ENCODE assay signal across 10 cellular contexts in the genomic region with DNA sequence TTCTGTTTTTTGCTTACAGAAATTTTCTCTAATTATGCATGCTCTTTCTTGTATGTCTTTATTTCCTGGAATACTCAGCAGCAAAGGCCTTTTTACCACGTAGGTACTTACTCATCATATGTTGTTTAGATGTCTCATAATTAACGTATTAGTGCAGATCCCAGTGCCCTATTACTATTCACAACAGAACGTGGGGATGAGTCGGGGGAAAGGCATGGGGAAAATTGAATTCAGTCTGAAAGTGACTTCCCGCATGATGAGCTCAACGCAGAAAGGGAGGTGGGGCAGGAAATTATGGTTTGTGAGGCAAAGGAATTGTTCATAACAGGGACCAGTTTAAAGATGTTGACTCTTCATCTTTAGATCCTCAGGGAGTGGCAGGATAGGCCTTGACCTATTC. TPM values are rescaled to one million over a fixed set of nuclear protein-coding genes. Genes with fewer than 3 reads are reported as not detected.
A peak's percentile ranks its signal among the peaks of the same experiment; 100 is the strongest.
DNase-seq lines count a peak whose midpoint lies in the region; ATAC-seq and TF ChIP-seq lines count a peak whose summit lies in the region.
"Had no signal": no experiment of that assay in that cellular context is flagged by ENCODE, and none has a peak within 500 bp of the region (broad histone marks: within the 10 kb centered on the region; RNA-seq: fewer than 3 reads in every experiment).

No MANE protein-coding gene starts in this region.

- H3K27me3 ChIP-seq in mesenchymal stem cell (ENCODE audit: control insufficient read depth in 1 of 2, insufficient read depth in 1 of 2, low read length in 2 of 2) = no peaks in the 10 kb centered on the region

- H2AFZ ChIP-seq in mesenchymal stem cell (ENCODE audit: low read depth, low read length) = no peak overlapping the region

- no peaks in the 10 kb centered on the region for H3K4me1 ChIP-seq in mesenchymal stem cell (ENCODE audit: control insufficient read depth, insufficient read depth, low read depth, low read length)

- no peak overlapping the region for H3K18ac ChIP-seq in mesenchymal stem cell (ENCODE audit: low read depth in 1 of 2, low read length in 2 of 2)

- WGBS in mesenchymal stem cell = 3% methylated on average over 4 of the region's 6 CpGs

- no peaks in the 10 kb centered on the region for H3K36me3 ChIP-seq in mesenchymal stem cell (ENCODE audit: control insufficient read depth in 1 of 2, insufficient read depth in 2 of 2, low read depth in 1 of 2, low read length in 2 of 2)

- ATAC-seq in GM21723 (IDR thresholded peaks at IDR 0.05; ENCODE audit: unreplicated experiment) = no peak
- no peak for ATAC-seq in HG03354 (IDR thresholded peaks at IDR 0.05; ENCODE audit: poor library complexity, severe bottlenecking, unreplicated experiment)
- ATAC-seq: CD8-positive, alpha-beta T cell had no signal

- H2BK12ac ChIP-seq in mesenchymal stem cell (ENCODE audit: low read length in 2 of 2) = no peak overlapping the region

- H3K23ac ChIP-seq in mesenchymal stem cell (ENCODE audit: low read length in 2 of 2) = no peak overlapping the region

- H3K9me3 ChIP-seq in mesenchymal stem cell (ENCODE audit: control insufficient read depth, low read length) = no peaks in the 10 kb centered on the region

- TF ChIP-seq CTCF in NB4 (IDR thresholded peaks at IDR 0.05; ENCODE audit: low read depth, low read length) (no peak), cardiac fibroblast (IDR thresholded peaks at IDR 0.05; ENCODE audit: low read depth, low read length) (no peak)

- TF ChIP-seq POLR2A in NB4 (IDR thresholded peaks at IDR 0.05; ENCODE audit: extremely low read depth, insufficient read length) = no peak

- H2AK5ac ChIP-seq in mesenchymal stem cell (ENCODE audit: low read length, severe bottlenecking) = no peak overlapping the region

- no peak overlapping the region for H2BK15ac ChIP-seq in mesenchymal stem cell (ENCODE audit: low read depth, poor library complexity, severe bottlenecking)

- no peaks in the 10 kb centered on the region for H3K79me1 ChIP-seq in mesenchymal stem cell (replicated peaks; ENCODE audit: low read length, poor library complexity, severe bottlenecking)

- no peak overlapping the region for H3K4ac ChIP-seq in mesenchymal stem cell (ENCODE audit: low read depth in 1 of 2, low read length in 2 of 2)

- H3K27ac ChIP-seq in mesenchymal stem cell (ENCODE audit: low read length, poor library complexity, severe bottlenecking) = peak overlapping the region; percentile 61

- H3K9ac ChIP-seq in mesenchymal stem cell (ENCODE audit: low read length) = peak overlapping the region; percentile 82

- H3K4me3 ChIP-seq in NB4 (ENCODE audit: low read depth, low read length) = peak overlapping the region; percentile 26
- H3K4me3 ChIP-seq in cardiac fibroblast (replicated peaks in 1 of 2; ENCODE audit: low read depth in 2 of 2, low read length in 2 of 2) = no peak overlapping the region
- no peak overlapping the region for H3K4me3 ChIP-seq in mesenchymal stem cell (ENCODE audit: insufficient read depth in 1 of 2, low read depth in 1 of 2, low read length in 2 of 2)

- no peak overlapping the region for H2BK120ac ChIP-seq in mesenchymal stem cell (ENCODE audit: low read depth, low read length)

- no peak overlapping the region for H2BK5ac ChIP-seq in mesenchymal stem cell (ENCODE audit: low read depth, low read length, poor library complexity, severe bottlenecking)

- H3K14ac ChIP-seq in mesenchymal stem cell (ENCODE audit: low read length in 2 of 2) = no peak overlapping the region

- H4K91ac ChIP-seq in mesenchymal stem cell (ENCODE audit: low read length) = no peak overlapping the region

- DNase-seq in AG20443 (ENCODE audit: low spot score) (peak; percentile 74), NB4 (ENCODE audit: low read depth) (peak; percentile 62), cardiac fibroblast (ENCODE audit: low read depth in 2 of 2) (peak; percentile 64 to 98), mesenchymal stem cell (peak; percentile 89), C1 segment of cervical spinal cord (lab: John Stamatoyannopoulos, UW) (no peak)
- no peak for DNase-seq in stimulated activated naive CD4-positive, alpha-beta T cell (lab: John Stamatoyannopoulos, UW)
- DNase-seq: activated CD8-positive, alpha-beta memory T cell treated with anti-CD3 and anti-CD28 coated beads, Interleukin-2, amount 50 U/mL, for 4 hours; CD8-positive, alpha-beta T cell had no signal

- peak overlapping the region; percentile 75 for H4K8ac ChIP-seq in mesenchymal stem cell (ENCODE audit: low read length)

- H3K4me2 ChIP-seq in mesenchymal stem cell (ENCODE audit: low read length, poor library complexity, severe bottlenecking) = no peak overlapping the region

RNA-seq across cellular contexts. Expression of a gene that starts 1.9 kb away (rescaled TPM):
- polyA plus RNA-seq in mesenchymal stem cell (2013, experiment 1 of 2) = not detected
- polyA plus RNA-seq in mesenchymal stem cell (2013, experiment 2 of 2) = not detected

Comparison
In these comparisons a context has a peak if more than half of its experiments do, and no peak if none do; other contexts are left out.
1. DNase-seq: peak in AG20443 (single experiment), NB4 (single experiment), cardiac fibroblast (2 of 2) and mesenchymal stem cell (single experiment); none in C1 segment of cervical spinal cord (0 of 14) and stimulated activated naive CD4-positive, alpha-beta T cell (0 of 6).